In the genomic region with DNA sequence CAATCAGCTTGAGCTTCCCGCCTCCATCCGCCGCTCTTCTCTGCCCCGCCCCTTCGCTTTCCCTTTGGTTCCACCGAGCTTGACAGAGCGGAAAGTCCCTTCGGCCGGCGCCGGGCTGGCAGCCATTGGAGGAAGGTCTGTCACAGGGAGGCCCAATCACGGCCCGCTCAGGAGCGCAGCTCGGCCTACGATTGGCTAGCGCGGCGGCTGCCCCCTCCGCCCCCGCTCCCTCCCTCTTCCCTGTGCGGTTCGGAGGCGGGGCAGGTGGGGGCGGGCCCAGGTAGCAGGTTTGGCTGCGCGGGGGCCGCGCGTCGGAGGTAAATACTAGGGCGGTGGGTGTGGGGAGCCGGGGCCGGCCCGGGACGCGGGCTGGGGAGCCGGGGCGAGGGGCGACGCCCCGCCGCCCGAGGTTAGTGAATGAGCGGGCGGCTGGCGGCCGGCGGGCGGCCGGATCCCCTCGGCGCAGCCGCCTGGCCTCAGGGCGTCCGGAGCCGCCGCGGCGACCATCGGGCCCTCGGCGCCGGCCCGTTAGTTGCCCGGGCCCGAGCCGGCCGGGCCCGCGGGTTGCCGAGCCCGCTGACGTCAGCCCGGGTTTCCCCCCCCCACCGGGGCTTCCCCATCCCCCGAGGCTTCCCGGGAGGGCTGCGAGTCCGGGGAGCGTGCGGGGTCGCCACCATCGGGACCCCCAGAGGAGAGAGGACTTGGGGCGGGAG, we compare ENCODE assay signal across 1 cellular context.
A peak's percentile ranks its signal among the peaks of the same experiment; 100 is the strongest.
TF ChIP-seq lines count a peak whose summit lies in the region.

A gene (plus strand): TSS at position 279 of the 713 bp plus-strand sequence. CDS start 7,613 bp downstream, outside the sequence.

TF ChIP-seq in K562, 482 proteins besides CTCF, POLR2A, EP300 and RAD21 (continued from another document and continues in another):
- TF ChIP-seq, protein P1, sequence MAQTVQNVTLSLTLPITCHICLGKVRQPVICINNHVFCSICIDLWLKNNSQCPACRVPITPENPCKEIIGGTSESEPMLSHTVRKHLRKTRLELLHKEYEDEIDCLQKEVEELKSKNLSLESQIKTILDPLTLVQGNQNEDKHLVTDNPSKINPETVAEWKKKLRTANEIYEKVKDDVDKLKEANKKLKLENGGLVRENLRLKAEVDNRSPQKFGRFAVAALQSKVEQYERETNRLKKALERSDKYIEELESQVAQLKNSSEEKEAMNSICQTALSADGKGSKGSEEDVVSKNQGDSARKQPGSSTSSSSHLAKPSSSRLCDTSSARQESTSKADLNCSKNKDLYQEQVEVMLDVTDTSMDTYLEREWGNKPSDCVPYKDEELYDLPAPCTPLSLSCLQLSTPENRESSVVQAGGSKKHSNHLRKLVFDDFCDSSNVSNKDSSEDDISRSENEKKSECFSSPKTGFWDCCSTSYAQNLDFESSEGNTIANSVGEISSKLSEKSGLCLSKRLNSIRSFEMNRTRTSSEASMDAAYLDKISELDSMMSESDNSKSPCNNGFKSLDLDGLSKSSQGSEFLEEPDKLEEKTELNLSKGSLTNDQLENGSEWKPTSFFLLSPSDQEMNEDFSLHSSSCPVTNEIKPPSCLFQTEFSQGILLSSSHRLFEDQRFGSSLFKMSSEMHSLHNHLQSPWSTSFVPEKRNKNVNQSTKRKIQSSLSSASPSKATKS (CRISPR knock-in tag; IDR thresholded peaks at IDR 0.05) = no peak
- TF ChIP-seq ETV1 (tag; conservative IDR thresholded peaks at IDR 0.05; ENCODE audit: low read depth) = 0 out of 2 replicates have a peak, but pooled peaks have one; percentile 32
- TF ChIP-seq, protein P2, sequence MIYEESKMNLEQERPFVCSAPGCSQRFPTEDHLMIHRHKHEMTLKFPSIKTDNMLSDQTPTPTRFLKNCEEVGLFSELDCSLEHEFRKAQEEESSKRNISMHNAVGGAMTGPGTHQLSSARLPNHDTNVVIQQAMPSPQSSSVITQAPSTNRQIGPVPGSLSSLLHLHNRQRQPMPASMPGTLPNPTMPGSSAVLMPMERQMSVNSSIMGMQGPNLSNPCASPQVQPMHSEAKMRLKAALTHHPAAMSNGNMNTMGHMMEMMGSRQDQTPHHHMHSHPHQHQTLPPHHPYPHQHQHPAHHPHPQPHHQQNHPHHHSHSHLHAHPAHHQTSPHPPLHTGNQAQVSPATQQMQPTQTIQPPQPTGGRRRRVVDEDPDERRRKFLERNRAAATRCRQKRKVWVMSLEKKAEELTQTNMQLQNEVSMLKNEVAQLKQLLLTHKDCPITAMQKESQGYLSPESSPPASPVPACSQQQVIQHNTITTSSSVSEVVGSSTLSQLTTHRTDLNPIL (CRISPR knock-in tag; IDR thresholded peaks at IDR 0.05) = no peak
- TF ChIP-seq ZNF23 (CRISPR knock-in tag; IDR thresholded peaks at IDR 0.05) = no peak
- TF ChIP-seq BACH1 (tag; IDR thresholded peaks at IDR 0.05) = no peak
- TF ChIP-seq, protein P3, sequence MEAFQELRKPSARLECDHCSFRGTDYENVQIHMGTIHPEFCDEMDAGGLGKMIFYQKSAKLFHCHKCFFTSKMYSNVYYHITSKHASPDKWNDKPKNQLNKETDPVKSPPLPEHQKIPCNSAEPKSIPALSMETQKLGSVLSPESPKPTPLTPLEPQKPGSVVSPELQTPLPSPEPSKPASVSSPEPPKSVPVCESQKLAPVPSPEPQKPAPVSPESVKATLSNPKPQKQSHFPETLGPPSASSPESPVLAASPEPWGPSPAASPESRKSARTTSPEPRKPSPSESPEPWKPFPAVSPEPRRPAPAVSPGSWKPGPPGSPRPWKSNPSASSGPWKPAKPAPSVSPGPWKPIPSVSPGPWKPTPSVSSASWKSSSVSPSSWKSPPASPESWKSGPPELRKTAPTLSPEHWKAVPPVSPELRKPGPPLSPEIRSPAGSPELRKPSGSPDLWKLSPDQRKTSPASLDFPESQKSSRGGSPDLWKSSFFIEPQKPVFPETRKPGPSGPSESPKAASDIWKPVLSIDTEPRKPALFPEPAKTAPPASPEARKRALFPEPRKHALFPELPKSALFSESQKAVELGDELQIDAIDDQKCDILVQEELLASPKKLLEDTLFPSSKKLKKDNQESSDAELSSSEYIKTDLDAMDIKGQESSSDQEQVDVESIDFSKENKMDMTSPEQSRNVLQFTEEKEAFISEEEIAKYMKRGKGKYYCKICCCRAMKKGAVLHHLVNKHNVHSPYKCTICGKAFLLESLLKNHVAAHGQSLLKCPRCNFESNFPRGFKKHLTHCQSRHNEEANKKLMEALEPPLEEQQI (IDR thresholded peaks at IDR 0.05) = no peak
- no peak for TF ChIP-seq ZNF76 (CRISPR knock-in tag; IDR thresholded peaks at IDR 0.05; ENCODE audit: borderline replicate concordance)
- no peak for TF ChIP-seq HIVEP1 (CRISPR knock-in tag; IDR thresholded peaks at IDR 0.05)
- TF ChIP-seq ZNF507 (tag; conservative IDR thresholded peaks at IDR 0.05) = no peak
- TF ChIP-seq EP400 (IDR thresholded peaks at IDR 0.05) = no peak
- TF ChIP-seq RB1 (IDR thresholded peaks at IDR 0.05; ENCODE audit: low read depth) = peak; percentile 68; the same call in 1 of the 2 replicates
- TF ChIP-seq TFAM (CRISPR knock-in tag; conservative IDR thresholded peaks at IDR 0.05) = no peak
- peak; percentile 25; the same call in 1 of the 2 replicates for TF ChIP-seq ZBTB7A (IDR thresholded peaks at IDR 0.05; ENCODE audit: borderline replicate concordance, control insufficient read depth, low read depth, low read length)
- no peak for TF ChIP-seq DNMT1 (IDR thresholded peaks at IDR 0.05)
- TF ChIP-seq ZNF121 (CRISPR knock-in tag; conservative IDR thresholded peaks at IDR 0.05) = no peak
- peak; percentile 54 for TF ChIP-seq RBFOX2 (IDR thresholded peaks at IDR 0.05; ENCODE audit: low read depth, low read length)
- TF ChIP-seq GABPB1 (CRISPR knock-in tag; IDR thresholded peaks at IDR 0.05) = peak; percentile 73; the same call in 1 of the 2 replicates
- TF ChIP-seq FOXA3 (CRISPR knock-in tag; conservative IDR thresholded peaks at IDR 0.05 in 1 of 2, IDR thresholded peaks at IDR 0.05 in 1 of 2) = no peak
- TF ChIP-seq BMI1 (IDR thresholded peaks at IDR 0.05; ENCODE audit: low read length) = no peak
- TF ChIP-seq ATF7 (IDR thresholded peaks at IDR 0.05) = peak; percentile 80
- TF ChIP-seq, protein P4, sequence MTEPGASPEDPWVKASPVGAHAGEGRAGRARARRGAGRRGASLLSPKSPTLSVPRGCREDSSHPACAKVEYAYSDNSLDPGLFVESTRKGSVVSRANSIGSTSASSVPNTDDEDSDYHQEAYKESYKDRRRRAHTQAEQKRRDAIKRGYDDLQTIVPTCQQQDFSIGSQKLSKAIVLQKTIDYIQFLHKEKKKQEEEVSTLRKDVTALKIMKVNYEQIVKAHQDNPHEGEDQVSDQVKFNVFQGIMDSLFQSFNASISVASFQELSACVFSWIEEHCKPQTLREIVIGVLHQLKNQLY (CRISPR knock-in tag; conservative IDR thresholded peaks at IDR 0.05) = no peak
- TF ChIP-seq, protein P5, sequence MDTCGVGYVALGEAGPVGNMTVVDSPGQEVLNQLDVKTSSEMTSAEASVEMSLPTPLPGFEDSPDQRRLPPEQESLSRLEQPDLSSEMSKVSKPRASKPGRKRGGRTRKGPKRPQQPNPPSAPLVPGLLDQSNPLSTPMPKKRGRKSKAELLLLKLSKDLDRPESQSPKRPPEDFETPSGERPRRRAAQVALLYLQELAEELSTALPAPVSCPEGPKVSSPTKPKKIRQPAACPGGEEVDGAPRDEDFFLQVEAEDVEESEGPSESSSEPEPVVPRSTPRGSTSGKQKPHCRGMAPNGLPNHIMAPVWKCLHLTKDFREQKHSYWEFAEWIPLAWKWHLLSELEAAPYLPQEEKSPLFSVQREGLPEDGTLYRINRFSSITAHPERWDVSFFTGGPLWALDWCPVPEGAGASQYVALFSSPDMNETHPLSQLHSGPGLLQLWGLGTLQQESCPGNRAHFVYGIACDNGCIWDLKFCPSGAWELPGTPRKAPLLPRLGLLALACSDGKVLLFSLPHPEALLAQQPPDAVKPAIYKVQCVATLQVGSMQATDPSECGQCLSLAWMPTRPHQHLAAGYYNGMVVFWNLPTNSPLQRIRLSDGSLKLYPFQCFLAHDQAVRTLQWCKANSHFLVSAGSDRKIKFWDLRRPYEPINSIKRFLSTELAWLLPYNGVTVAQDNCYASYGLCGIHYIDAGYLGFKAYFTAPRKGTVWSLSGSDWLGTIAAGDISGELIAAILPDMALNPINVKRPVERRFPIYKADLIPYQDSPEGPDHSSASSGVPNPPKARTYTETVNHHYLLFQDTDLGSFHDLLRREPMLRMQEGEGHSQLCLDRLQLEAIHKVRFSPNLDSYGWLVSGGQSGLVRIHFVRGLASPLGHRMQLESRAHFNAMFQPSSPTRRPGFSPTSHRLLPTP (IDR thresholded peaks at IDR 0.05; ENCODE audit: borderline replicate concordance, extremely low read depth, insufficient read length) = no peak
- 0 out of 4 replicates have a peak, but pooled peaks of 1 of the 2 experiments have one; percentile 17 for TF ChIP-seq NONO (IDR thresholded peaks at IDR 0.05; ENCODE audit: low read depth in 2 of 2, low read length in 1 of 2)
- TF ChIP-seq GATA2 (CRISPR knock-in tag; IDR thresholded peaks at IDR 0.05) = no peak
- TF ChIP-seq ZNF644 (tag; IDR thresholded peaks at IDR 0.05; ENCODE audit: low read depth) = no peak
- peak; percentile 92 for TF ChIP-seq CXXC5 (CRISPR knock-in tag; IDR thresholded peaks at IDR 0.05)
- no peak for TF ChIP-seq ZNF354B (CRISPR knock-in tag; IDR thresholded peaks at IDR 0.05)
- TF ChIP-seq ZNF124 (CRISPR knock-in tag; IDR thresholded peaks at IDR 0.05) = no peak
- TF ChIP-seq, protein P6, sequence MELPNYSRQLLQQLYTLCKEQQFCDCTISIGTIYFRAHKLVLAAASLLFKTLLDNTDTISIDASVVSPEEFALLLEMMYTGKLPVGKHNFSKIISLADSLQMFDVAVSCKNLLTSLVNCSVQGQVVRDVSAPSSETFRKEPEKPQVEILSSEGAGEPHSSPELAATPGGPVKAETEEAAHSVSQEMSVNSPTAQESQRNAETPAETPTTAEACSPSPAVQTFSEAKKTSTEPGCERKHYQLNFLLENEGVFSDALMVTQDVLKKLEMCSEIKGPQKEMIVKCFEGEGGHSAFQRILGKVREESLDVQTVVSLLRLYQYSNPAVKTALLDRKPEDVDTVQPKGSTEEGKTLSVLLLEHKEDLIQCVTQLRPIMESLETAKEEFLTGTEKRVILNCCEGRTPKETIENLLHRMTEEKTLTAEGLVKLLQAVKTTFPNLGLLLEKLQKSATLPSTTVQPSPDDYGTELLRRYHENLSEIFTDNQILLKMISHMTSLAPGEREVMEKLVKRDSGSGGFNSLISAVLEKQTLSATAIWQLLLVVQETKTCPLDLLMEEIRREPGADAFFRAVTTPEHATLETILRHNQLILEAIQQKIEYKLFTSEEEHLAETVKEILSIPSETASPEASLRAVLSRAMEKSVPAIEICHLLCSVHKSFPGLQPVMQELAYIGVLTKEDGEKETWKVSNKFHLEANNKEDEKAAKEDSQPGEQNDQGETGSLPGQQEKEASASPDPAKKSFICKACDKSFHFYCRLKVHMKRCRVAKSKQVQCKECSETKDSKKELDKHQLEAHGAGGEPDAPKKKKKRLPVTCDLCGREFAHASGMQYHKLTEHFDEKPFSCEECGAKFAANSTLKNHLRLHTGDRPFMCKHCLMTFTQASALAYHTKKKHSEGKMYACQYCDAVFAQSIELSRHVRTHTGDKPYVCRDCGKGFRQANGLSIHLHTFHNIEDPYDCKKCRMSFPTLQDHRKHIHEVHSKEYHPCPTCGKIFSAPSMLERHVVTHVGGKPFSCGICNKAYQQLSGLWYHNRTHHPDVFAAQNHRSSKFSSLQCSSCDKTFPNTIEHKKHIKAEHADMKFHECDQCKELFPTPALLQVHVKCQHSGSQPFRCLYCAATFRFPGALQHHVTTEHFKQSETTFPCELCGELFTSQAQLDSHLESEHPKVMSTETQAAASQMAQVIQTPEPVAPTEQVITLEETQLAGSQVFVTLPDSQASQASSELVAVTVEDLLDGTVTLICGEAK (IDR thresholded peaks at IDR 0.05) = peak; percentile 88
- TF ChIP-seq, protein P6 (CRISPR knock-in tag; IDR thresholded peaks at IDR 0.05) = no peak
- no peak for TF ChIP-seq KAT8 (IDR thresholded peaks at IDR 0.05; ENCODE audit: low read depth)
- no peak for TF ChIP-seq TEAD4 (IDR thresholded peaks at IDR 0.05; ENCODE audit: low read length)
- no peak for TF ChIP-seq TEAD4 (CRISPR knock-in tag; IDR thresholded peaks at IDR 0.05; ENCODE audit: borderline replicate concordance)
- no peak for TF ChIP-seq ZNF436 (CRISPR knock-in tag; IDR thresholded peaks at IDR 0.05)
- TF ChIP-seq, protein P7, sequence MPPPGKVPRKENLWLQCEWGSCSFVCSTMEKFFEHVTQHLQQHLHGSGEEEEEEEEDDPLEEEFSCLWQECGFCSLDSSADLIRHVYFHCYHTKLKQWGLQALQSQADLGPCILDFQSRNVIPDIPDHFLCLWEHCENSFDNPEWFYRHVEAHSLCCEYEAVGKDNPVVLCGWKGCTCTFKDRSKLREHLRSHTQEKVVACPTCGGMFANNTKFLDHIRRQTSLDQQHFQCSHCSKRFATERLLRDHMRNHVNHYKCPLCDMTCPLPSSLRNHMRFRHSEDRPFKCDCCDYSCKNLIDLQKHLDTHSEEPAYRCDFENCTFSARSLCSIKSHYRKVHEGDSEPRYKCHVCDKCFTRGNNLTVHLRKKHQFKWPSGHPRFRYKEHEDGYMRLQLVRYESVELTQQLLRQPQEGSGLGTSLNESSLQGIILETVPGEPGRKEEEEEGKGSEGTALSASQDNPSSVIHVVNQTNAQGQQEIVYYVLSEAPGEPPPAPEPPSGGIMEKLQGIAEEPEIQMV (tag; conservative IDR thresholded peaks at IDR 0.05; ENCODE audit: low read depth) = no peak
